ENCODE assay signal across 8 cellular contexts in the genomic region with DNA sequence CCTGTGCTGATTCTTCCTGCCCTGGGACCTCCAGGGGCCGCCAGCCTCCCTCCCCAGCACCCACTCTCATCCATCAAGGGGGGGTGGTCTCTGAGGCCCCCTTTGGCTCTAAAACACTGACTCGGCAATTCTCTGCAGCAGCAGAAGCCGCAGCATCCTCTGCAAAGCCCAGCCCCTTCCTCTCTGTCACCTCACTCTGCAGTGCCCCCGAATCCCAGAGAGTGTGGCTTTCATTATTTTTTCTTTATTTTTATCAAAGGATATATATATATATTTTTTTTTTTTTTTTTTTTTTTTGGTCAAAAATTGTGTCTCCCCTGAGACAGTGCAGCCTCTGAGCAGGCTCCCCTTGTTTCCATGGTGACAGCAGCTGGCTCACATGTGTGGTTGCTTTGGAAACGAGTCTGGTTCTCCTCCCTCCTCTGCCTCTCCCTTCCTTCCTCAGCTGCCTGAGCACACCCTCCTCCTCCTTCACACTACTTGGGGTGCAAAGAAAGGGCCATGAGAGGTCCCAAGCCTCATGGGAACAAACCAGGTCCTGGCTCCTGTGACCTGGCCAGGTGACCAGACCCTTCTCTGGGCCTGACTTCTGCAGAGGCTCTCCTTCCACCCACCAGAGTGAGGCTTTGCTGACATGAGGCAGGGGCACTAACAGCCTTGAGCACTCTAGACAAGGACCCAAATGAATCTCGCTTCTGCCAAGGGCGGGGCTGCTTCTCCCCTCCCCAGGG.
DNase-seq lines count a peak whose midpoint lies in the region; ATAC-seq and TF ChIP-seq lines count a peak whose summit lies in the region.

No MANE protein-coding gene starts in this region.

- H3K27ac ChIP-seq in BLaER1 treated with 17β-estradiol and CSF1 and Interleukin-3, amounts not matched to agents 10 nM and 100 nM, result peak overlapping the region; percentile 26 to 94 (median 90); a peak in 21 of 22 replicates
- H3K27ac ChIP-seq in RWPE1 (peak overlapping the region; percentile 58), mesenchymal stem cell (ENCODE audit: low read length, poor library complexity, severe bottlenecking) (no peak overlapping the region), tibial nerve (peak overlapping the region in 2 of 4 donors; percentile 20 to 56)

- H2AFZ ChIP-seq in mesenchymal stem cell (ENCODE audit: low read depth, low read length), result no peak overlapping the region

- H2BK15ac ChIP-seq in mesenchymal stem cell (ENCODE audit: low read depth, poor library complexity, severe bottlenecking), result peak overlapping the region; percentile 2

- peak overlapping the region; percentile 15 to 52 for H3K4ac ChIP-seq in mesenchymal stem cell (ENCODE audit: low read depth in 1 of 2, low read length in 2 of 2)

- peak overlapping the region in 7 of 10 experiments; percentile 20 to 50 (median 40); a peak in 13 of 20 replicates for H3K4me3 ChIP-seq in BLaER1 treated with 17β-estradiol and CSF1 and Interleukin-3, amounts not matched to agents 10 nM and 100 nM
- peak overlapping the region in 1 of 2 experiments; percentile 5 for H3K4me3 ChIP-seq in mesenchymal stem cell (ENCODE audit: insufficient read depth in 1 of 2, low read depth in 1 of 2, low read length in 2 of 2)
- H3K4me3 ChIP-seq in tibial nerve, result no peak overlapping the region

- H3K9ac ChIP-seq in BLaER1 treated with 17β-estradiol and CSF1 and Interleukin-3, amounts not matched to agents 10 nM and 100 nM, result peak overlapping the region; percentile 13 to 81 (median 61); a peak in 20 of 22 replicates
- H3K9ac ChIP-seq in mesenchymal stem cell (ENCODE audit: low read length), result peak overlapping the region; percentile 40

- no peak for TF ChIP-seq EP300 in tibial nerve (IDR thresholded peaks at IDR 0.05)

- no peak overlapping the region for H3K23ac ChIP-seq in mesenchymal stem cell (ENCODE audit: low read length in 2 of 2)

- no peak for TF ChIP-seq POLR2A in tibial nerve (IDR thresholded peaks at IDR 0.05)

- CTCF ChIA-PET in RWPE1 (lab: Yijun Ruan, JAX), result no interaction called here

- H4K8ac ChIP-seq in mesenchymal stem cell (ENCODE audit: low read length), result peak overlapping the region; percentile 38

- no peaks in the 10 kb centered on the region for H3K79me1 ChIP-seq in mesenchymal stem cell (replicated peaks; ENCODE audit: low read length, poor library complexity, severe bottlenecking)

- no peak for TF ChIP-seq CTCF in RWPE1 (conservative IDR thresholded peaks at IDR 0.05; ENCODE audit: low read depth)
- TF ChIP-seq CTCF in tibial nerve (IDR thresholded peaks at IDR 0.05), result no peak

- ATAC-seq in GM21825 (IDR thresholded peaks at IDR 0.05; ENCODE audit: unreplicated experiment) (peak; percentile 61), GM21515 (IDR thresholded peaks at IDR 0.05; ENCODE audit: unreplicated experiment) (no peak)

- H4K20me1 ChIP-seq in BLaER1 treated with 17β-estradiol and CSF1 and Interleukin-3, amounts not matched to agents 10 nM and 100 nM, result peaks cover 0 to 12% (median 0%) of the 10 kb centered on the region in 11 experiments; a peak in 2 of 22 replicates

- no peaks in the 10 kb centered on the region for H3K9me3 ChIP-seq in BLaER1 treated with 17β-estradiol and CSF1 and Interleukin-3, amounts not matched to agents 10 nM and 100 nM (replicated peaks in 1 of 11)
- H3K9me3 ChIP-seq in mesenchymal stem cell (ENCODE audit: control insufficient read depth, low read length) (no peaks in the 10 kb centered on the region), tibial nerve (no peaks in the 10 kb centered on the region)

- H2BK12ac ChIP-seq in mesenchymal stem cell (ENCODE audit: low read length in 2 of 2), result peak overlapping the region in 1 of 2 experiments; percentile 2

- H3K4me1 ChIP-seq in BLaER1 treated with 17β-estradiol and CSF1 and Interleukin-3, amounts not matched to agents 10 nM and 100 nM, result peaks cover 98 to 100% (median 100%) of the 10 kb centered on the region in 10 experiments
- H3K4me1 ChIP-seq in mesenchymal stem cell (ENCODE audit: control insufficient read depth, insufficient read depth, low read depth, low read length), result peaks cover 46% of the 10 kb centered on the region
- H3K4me1 ChIP-seq in tibial nerve, result peaks cover 0 to 67% (median 16%) of the 10 kb centered on the region in 4 donors

- H3K27me3 ChIP-seq in BLaER1 treated with 17β-estradiol and CSF1 and Interleukin-3, amounts not matched to agents 10 nM and 100 nM, result no peaks in the 10 kb centered on the region
- no peaks in the 10 kb centered on the region for H3K27me3 ChIP-seq in mesenchymal stem cell (ENCODE audit: control insufficient read depth in 1 of 2, insufficient read depth in 1 of 2, low read length in 2 of 2)
- H3K27me3 ChIP-seq in tibial nerve, result no peaks in the 10 kb centered on the region

- peak overlapping the region; percentile 48 for H2AK5ac ChIP-seq in mesenchymal stem cell (ENCODE audit: low read length, severe bottlenecking)

- H4K91ac ChIP-seq in mesenchymal stem cell (ENCODE audit: low read length), result peak overlapping the region; percentile 70

- peak overlapping the region in 1 of 2 experiments; percentile 19 for H3K14ac ChIP-seq in mesenchymal stem cell (ENCODE audit: low read length in 2 of 2)

- peak overlapping the region; percentile 85 for H2BK120ac ChIP-seq in mesenchymal stem cell (ENCODE audit: low read depth, low read length)

- H3K4me2 ChIP-seq in BLaER1 treated with 17β-estradiol and CSF1 and Interleukin-3, amounts not matched to agents 10 nM and 100 nM, result peak overlapping the region; percentile 85 to 99 (median 94)
- H3K4me2 ChIP-seq in mesenchymal stem cell (ENCODE audit: low read length, poor library complexity, severe bottlenecking), result no peak overlapping the region

- POLR2A ChIA-PET in RWPE1 (lab: Yijun Ruan, JAX; ENCODE audit: low non-redundant PET), result no interaction called here

- DNase-seq in RWPE1 (ENCODE audit: low spot score) (no peak), anterior cingulate cortex (lab: John Stamatoyannopoulos, UW) (peak in 39 of 58 donors; percentile 14 to 84 (median 47)), mesenchymal stem cell (peak; percentile 74), tibial nerve (ENCODE audit: low spot score in 2 of 2) (peak; percentile 47 to 63), NCI-H2107 treated with DMSO at 0.1 percent for 48 hours (lab: John Stamatoyannopoulos, UW; ENCODE audit: unreplicated experiment) (no peak)

- no peak overlapping the region for H2BK5ac ChIP-seq in mesenchymal stem cell (ENCODE audit: low read depth, low read length, poor library complexity, severe bottlenecking)

- peak overlapping the region; percentile 24 to 49 for H3K18ac ChIP-seq in mesenchymal stem cell (ENCODE audit: low read depth in 1 of 2, low read length in 2 of 2)

- WGBS in mesenchymal stem cell, result 52% methylated on average over 4 of the region's 7 CpGs
- 41 to 44% methylated on average over 6 to 7 of the region's 7 CpGs for WGBS in tibial nerve, 2 donors

- H3K36me3 ChIP-seq in BLaER1 treated with 17β-estradiol and CSF1 and Interleukin-3, amounts not matched to agents 10 nM and 100 nM, result no peaks in the 10 kb centered on the region
- H3K36me3 ChIP-seq in mesenchymal stem cell (ENCODE audit: control insufficient read depth in 1 of 2, insufficient read depth in 2 of 2, low read depth in 1 of 2, low read length in 2 of 2) (no peaks in the 10 kb centered on the region), tibial nerve (no peaks in the 10 kb centered on the region)

Comparison
In these comparisons a context has a peak if more than half of its experiments do, and no peak if none do; other contexts are left out.
1. H3K4me3 ChIP-seq: peak in BLaER1 treated with 17β-estradiol and CSF1 and Interleukin-3, amounts not matched to agents 10 nM and 100 nM (7 of 10); none in tibial nerve (0 of 4).
2. DNase-seq: peak in anterior cingulate cortex (39 of 58), mesenchymal stem cell (single experiment) and tibial nerve (2 of 2); none in RWPE1 (single experiment) and NCI-H2107 treated with DMSO at 0.1 percent for 48 hours (single experiment).